8 cellular contexts compared by ENCODE assay signal in the genomic region with DNA sequence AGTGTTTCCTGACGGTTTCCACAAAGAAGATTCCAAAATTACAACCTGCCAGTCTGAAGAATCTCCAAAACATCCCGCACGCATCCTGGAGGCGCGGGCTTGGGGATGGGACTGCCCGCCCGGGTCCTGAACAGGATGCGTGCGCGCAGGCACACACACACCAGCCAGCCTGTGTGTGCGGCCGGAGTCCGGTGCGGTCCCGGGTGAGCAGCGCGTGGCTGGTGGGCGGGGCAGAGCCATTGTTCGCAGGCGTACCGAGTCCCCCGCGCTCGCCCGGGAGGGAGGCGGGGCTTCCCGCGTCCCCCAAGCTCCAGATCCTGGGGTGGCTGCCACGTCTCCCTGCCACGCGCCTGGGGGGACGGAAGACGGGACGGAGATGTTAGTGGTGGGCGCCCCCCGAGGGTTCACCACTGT. TPM values are rescaled to one million over a fixed set of nuclear protein-coding genes. Genes with fewer than 3 reads are reported as not detected.
DNase-seq lines count a peak whose midpoint lies in the region; ATAC-seq and TF ChIP-seq lines count a peak whose summit lies in the region.

No MANE protein-coding gene starts in this region.

- DNase-seq in GDM1 (lab: John Stamatoyannopoulos, UW) = peak; percentile 52
- peak; percentile 44 for DNase-seq in LHCN-M2 (ENCODE audit: low read depth)
- peak; percentile 16 to 42 (median 41) for DNase-seq in T-helper 17 cell
- DNase-seq in astrocyte of the spinal cord (ENCODE audit: low read depth, low spot score) = peak; percentile 73
- DNase-seq in iPS DF 6.9 (ENCODE audit: low read depth, low spot score) = peak; percentile 60
- peak; percentile 75 for DNase-seq in sigmoid colon
- DNase-seq in cerebellar nuclear complex (lab: John Stamatoyannopoulos, UW) = no peak

- intact Hi-C loops in sigmoid colon (cut with DNase I) = no loop called here

- H3K27ac ChIP-seq in iPS DF 6.9 (ENCODE audit: low read length) (no peak overlapping the region), sigmoid colon (peak overlapping the region in 3 of 4 donors; percentile 41 to 67 (median 64))

- H3K4me1 Mint-ChIP-seq in T-helper 17 cell = peaks cover 22% of the 10 kb centered on the region

- no CpG with 5 or more reads among the region's 36 CpGs for WGBS in iPS DF 6.9 (ENCODE audit: insufficient coverage, insufficient read length)
- WGBS in sigmoid colon, 2 donors = 1% methylated on average over 36 of the region's 36 CpGs

- ATAC-seq in GM21825 (IDR thresholded peaks at IDR 0.05; ENCODE audit: unreplicated experiment) (peak; percentile 69), T-helper 17 cell (peak; percentile 66)

- H3K36me3 Mint-ChIP-seq in T-helper 17 cell (ENCODE audit: low read depth) = no peaks in the 10 kb centered on the region

- TF ChIP-seq EP300 in sigmoid colon (IDR thresholded peaks at IDR 0.05) = no peak

- H3K27me3 Mint-ChIP-seq in T-helper 17 cell = peaks cover 20% of the 10 kb centered on the region

- H3K9me3 ChIP-seq in T-helper 17 cell (ENCODE audit: control insufficient read depth, low read length, poor library complexity, severe bottlenecking) = no peaks in the 10 kb centered on the region
- H3K9me3 ChIP-seq in iPS DF 6.9 (ENCODE audit: control insufficient read depth, insufficient read depth, low read length) = no peaks in the 10 kb centered on the region
- H3K9me3 ChIP-seq in sigmoid colon = no peaks in the 10 kb centered on the region

- H3K4me1 ChIP-seq in iPS DF 6.9 (ENCODE audit: control insufficient read depth, insufficient read depth, low read length) (peaks cover 12% of the 10 kb centered on the region), sigmoid colon (peaks cover 0 to 30% (median 9%) of the 10 kb centered on the region in 4 donors)

- H3K27ac Mint-ChIP-seq in T-helper 17 cell = no peak overlapping the region

- peaks cover 26% of the 10 kb centered on the region for H3K36me3 ChIP-seq in iPS DF 6.9 (ENCODE audit: control insufficient read depth, insufficient read depth, low read length)
- H3K36me3 ChIP-seq in sigmoid colon = no peaks in the 10 kb centered on the region

- no peaks in the 10 kb centered on the region for H3K27me3 ChIP-seq in iPS DF 6.9 (ENCODE audit: control insufficient read depth, insufficient read depth, low read length)
- H3K27me3 ChIP-seq in sigmoid colon = peaks cover 0 to 28% (median 8%) of the 10 kb centered on the region in 3 donors

- no peak for TF ChIP-seq POLR2A in sigmoid colon (IDR thresholded peaks at IDR 0.05)

- no peak for TF ChIP-seq CTCF in astrocyte of the spinal cord (IDR thresholded peaks at IDR 0.05; ENCODE audit: low read depth, low read length)
- no peak for TF ChIP-seq CTCF in sigmoid colon (IDR thresholded peaks at IDR 0.05)

- H3K4me3 Mint-ChIP-seq in T-helper 17 cell = peak overlapping the region; percentile 90

- H3K4me3 ChIP-seq in astrocyte of the spinal cord (ENCODE audit: low read depth, low read length) = peak overlapping the region; percentile 93
- H3K4me3 ChIP-seq in iPS DF 6.9 (ENCODE audit: low read length) = peak overlapping the region; percentile 90; the same call in 1 of the 2 replicates
- peak overlapping the region; percentile 32 to 61 (median 58) for H3K4me3 ChIP-seq in sigmoid colon

- in situ Hi-C loops in astrocyte of the spinal cord (cut with HindIII; ENCODE audit: low sequenced_read_pairs) = loop anchor here (25.0 kb wide), 1 partner anchor 191 kb away; a partner anchor contains a TSS

RNA-seq across cellular contexts. Expression of a gene that starts 0.7 kb away (rescaled TPM):
- total RNA-seq in LHCN-M2 (2014; rRNA removed) (60.3 and 88.5 TPM in 2 replicates), T-helper 17 cell (1 to 10 TPM in 1 of 2 donors, under 1 TPM in 1; 0.77 to 1.5 TPM), sigmoid colon (10 to 100 TPM in 3 of 4 donors, 1 to 10 TPM in 1; 4.8 to 28.5 (median 12.5) TPM)
- polyA plus RNA-seq in LHCN-M2 (2012) = 37.8 TPM
- 100 to 1,000 TPM in 1 of 3 donors, 10 to 100 TPM in 1, 1 to 10 TPM in 1; 4.2 to 199 (median 15.7) TPM for polyA plus RNA-seq in sigmoid colon

RNA-seq across cellular contexts. Expression of a gene that starts 16.3 kb away (rescaled TPM):
- total RNA-seq in LHCN-M2 (2014; rRNA removed) (not detected in 2 replicates), T-helper 17 cell (under 1 TPM in 1 of 2 donors, not detected in 1; 0.80 TPM), sigmoid colon (not detected)
- not detected for polyA plus RNA-seq in LHCN-M2 (2012)
- 1 to 10 TPM in 1 of 3 donors, under 1 TPM in 2; 0.31 to 4.2 (median 0.60) TPM for polyA plus RNA-seq in sigmoid colon

RNA-seq across cellular contexts. Expression of a gene that starts 59.9 kb away (rescaled TPM):
- total RNA-seq in LHCN-M2 (2014; rRNA removed) (83.8 and 86.3 TPM in 2 replicates), T-helper 17 cell (10 to 100 TPM; 40.4 to 58.2 TPM), sigmoid colon (10 to 100 TPM; 12.1 to 23.9 (median 18.3) TPM)
- 45.0 TPM for polyA plus RNA-seq in LHCN-M2 (2012)
- polyA plus RNA-seq in sigmoid colon = 10 to 100 TPM; 36.6 to 55.0 (median 51.1) TPM

Comparison
In these comparisons a context has a peak if more than half of its experiments do, and no peak if none do; other contexts are left out.
1. DNase-seq: peak in GDM1 (single experiment), LHCN-M2 (single experiment), T-helper 17 cell (3 of 3), astrocyte of the spinal cord (single experiment), iPS DF 6.9 (single experiment) and sigmoid colon (single experiment); none in cerebellar nuclear complex (0 of 2).
2. Peak in every context shown above with its lines, with median percentiles within 50 percentile points of each other: H3K4me3 ChIP-seq.